ENCODE assay signal across 2 cellular contexts in the genomic region with DNA sequence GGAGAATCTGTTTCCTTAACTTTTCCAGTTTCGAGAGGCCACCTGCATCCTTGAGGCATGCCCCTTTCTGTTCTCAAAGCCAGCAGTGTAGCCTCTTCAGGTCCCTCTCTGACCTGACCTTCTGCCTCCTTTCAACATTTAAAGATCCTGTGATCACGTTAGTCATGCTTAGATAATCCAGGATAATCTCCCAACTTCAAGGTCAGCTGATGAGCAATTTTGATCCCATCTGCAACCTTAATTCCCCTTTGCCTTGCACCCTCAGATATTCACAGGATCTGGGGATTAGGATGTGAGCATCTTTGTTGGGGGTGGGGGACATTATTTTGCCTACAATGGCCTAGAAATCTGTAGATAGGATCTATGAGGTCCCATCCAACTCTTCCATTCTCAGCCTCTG.
TF ChIP-seq lines count a peak whose summit lies in the region.

No MANE protein-coding gene starts in this region.

TF ChIP-seq in GM12878, 131 proteins besides CTCF, POLR2A, EP300 and RAD21:
- TF ChIP-seq FOXM1 (IDR thresholded peaks at IDR 0.05; ENCODE audit: low read depth, low read length) (no peak), WRNIP1 (IDR thresholded peaks at IDR 0.05; ENCODE audit: borderline replicate concordance, low read depth, low read length) (no peak), NRF1 (conservative IDR thresholded peaks at IDR 0.05; ENCODE audit: low read depth, low read length) (no peak), POLR2AphosphoS2 (IDR thresholded peaks at IDR 0.05; ENCODE audit: low read depth, low read length) (no peak), RAD51 (IDR thresholded peaks at IDR 0.05) (no peak)
- TF ChIP-seq, protein P1, sequence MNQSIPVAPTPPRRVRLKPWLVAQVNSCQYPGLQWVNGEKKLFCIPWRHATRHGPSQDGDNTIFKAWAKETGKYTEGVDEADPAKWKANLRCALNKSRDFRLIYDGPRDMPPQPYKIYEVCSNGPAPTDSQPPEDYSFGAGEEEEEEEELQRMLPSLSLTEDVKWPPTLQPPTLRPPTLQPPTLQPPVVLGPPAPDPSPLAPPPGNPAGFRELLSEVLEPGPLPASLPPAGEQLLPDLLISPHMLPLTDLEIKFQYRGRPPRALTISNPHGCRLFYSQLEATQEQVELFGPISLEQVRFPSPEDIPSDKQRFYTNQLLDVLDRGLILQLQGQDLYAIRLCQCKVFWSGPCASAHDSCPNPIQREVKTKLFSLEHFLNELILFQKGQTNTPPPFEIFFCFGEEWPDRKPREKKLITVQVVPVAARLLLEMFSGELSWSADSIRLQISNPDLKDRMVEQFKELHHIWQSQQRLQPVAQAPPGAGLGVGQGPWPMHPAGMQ (IDR thresholded peaks at IDR 0.05; ENCODE audit: borderline replicate concordance): no peak
- TF ChIP-seq, protein P2, sequence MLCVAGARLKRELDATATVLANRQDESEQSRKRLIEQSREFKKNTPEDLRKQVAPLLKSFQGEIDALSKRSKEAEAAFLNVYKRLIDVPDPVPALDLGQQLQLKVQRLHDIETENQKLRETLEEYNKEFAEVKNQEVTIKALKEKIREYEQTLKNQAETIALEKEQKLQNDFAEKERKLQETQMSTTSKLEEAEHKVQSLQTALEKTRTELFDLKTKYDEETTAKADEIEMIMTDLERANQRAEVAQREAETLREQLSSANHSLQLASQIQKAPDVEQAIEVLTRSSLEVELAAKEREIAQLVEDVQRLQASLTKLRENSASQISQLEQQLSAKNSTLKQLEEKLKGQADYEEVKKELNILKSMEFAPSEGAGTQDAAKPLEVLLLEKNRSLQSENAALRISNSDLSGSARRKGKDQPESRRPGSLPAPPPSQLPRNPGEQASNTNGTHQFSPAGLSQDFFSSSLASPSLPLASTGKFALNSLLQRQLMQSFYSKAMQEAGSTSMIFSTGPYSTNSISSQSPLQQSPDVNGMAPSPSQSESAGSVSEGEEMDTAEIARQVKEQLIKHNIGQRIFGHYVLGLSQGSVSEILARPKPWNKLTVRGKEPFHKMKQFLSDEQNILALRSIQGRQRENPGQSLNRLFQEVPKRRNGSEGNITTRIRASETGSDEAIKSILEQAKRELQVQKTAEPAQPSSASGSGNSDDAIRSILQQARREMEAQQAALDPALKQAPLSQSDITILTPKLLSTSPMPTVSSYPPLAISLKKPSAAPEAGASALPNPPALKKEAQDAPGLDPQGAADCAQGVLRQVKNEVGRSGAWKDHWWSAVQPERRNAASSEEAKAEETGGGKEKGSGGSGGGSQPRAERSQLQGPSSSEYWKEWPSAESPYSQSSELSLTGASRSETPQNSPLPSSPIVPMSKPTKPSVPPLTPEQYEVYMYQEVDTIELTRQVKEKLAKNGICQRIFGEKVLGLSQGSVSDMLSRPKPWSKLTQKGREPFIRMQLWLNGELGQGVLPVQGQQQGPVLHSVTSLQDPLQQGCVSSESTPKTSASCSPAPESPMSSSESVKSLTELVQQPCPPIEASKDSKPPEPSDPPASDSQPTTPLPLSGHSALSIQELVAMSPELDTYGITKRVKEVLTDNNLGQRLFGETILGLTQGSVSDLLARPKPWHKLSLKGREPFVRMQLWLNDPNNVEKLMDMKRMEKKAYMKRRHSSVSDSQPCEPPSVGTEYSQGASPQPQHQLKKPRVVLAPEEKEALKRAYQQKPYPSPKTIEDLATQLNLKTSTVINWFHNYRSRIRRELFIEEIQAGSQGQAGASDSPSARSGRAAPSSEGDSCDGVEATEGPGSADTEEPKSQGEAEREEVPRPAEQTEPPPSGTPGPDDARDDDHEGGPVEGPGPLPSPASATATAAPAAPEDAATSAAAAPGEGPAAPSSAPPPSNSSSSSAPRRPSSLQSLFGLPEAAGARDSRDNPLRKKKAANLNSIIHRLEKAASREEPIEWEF (IDR thresholded peaks at IDR 0.05; ENCODE audit: insufficient replicate concordance, low read depth, low read length): no peak

TF ChIP-seq in HEK293T, 16 proteins besides CTCF, POLR2A, EP300 and RAD21:
- no peak for TF ChIP-seq CTBP1 (IDR thresholded peaks at IDR 0.05; ENCODE audit: borderline replicate concordance)
- TF ChIP-seq NFRKB (IDR thresholded peaks at IDR 0.05): no peak
- no peak for TF ChIP-seq FOXA1 (IDR thresholded peaks at IDR 0.05)
- no peak for TF ChIP-seq FOXM1 (IDR thresholded peaks at IDR 0.05; ENCODE audit: borderline replicate concordance)
